1 cellular context compared by ENCODE assay signal in the genomic region with DNA sequence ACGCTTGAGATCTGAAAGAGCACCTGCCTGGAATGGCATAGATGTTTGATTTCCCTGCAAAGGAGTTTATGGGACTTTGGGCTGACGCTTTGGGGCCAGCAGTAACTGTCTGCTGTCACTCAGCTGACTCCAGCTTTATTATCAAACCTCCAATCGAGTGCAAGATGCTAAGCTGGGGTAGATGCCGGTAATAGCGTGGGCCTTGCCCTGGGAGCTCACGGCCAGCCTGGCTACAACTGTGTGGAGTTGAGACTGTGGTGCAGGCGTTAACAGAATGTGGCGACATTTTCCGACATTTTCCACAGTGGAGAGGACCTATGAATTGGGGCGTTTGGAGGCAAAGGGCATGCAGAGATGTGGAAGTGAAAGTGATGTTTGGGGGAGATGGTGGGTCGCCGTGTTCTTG.
TF ChIP-seq lines count a peak whose summit lies in the region.

No MANE protein-coding gene starts in this region.

TF ChIP-seq in liver, 16 proteins besides CTCF, POLR2A, EP300 and RAD21 (continued from another document):
- TF ChIP-seq, protein P1, sequence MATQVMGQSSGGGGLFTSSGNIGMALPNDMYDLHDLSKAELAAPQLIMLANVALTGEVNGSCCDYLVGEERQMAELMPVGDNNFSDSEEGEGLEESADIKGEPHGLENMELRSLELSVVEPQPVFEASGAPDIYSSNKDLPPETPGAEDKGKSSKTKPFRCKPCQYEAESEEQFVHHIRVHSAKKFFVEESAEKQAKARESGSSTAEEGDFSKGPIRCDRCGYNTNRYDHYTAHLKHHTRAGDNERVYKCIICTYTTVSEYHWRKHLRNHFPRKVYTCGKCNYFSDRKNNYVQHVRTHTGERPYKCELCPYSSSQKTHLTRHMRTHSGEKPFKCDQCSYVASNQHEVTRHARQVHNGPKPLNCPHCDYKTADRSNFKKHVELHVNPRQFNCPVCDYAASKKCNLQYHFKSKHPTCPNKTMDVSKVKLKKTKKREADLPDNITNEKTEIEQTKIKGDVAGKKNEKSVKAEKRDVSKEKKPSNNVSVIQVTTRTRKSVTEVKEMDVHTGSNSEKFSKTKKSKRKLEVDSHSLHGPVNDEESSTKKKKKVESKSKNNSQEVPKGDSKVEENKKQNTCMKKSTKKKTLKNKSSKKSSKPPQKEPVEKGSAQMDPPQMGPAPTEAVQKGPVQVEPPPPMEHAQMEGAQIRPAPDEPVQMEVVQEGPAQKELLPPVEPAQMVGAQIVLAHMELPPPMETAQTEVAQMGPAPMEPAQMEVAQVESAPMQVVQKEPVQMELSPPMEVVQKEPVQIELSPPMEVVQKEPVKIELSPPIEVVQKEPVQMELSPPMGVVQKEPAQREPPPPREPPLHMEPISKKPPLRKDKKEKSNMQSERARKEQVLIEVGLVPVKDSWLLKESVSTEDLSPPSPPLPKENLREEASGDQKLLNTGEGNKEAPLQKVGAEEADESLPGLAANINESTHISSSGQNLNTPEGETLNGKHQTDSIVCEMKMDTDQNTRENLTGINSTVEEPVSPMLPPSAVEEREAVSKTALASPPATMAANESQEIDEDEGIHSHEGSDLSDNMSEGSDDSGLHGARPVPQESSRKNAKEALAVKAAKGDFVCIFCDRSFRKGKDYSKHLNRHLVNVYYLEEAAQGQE (IDR thresholded peaks at IDR 0.05): no peak
- no peak for TF ChIP-seq HNF4G (IDR thresholded peaks at IDR 0.05)
- TF ChIP-seq YY1 (IDR thresholded peaks at IDR 0.05): no peak
- TF ChIP-seq HNF4A (conservative IDR thresholded peaks at IDR 0.05): no peak
- no peak for TF ChIP-seq SP1 (IDR thresholded peaks at IDR 0.05)
- no peak for TF ChIP-seq EGR1 (IDR thresholded peaks at IDR 0.05; ENCODE audit: low read depth in 2 of 2)
- no peak for TF ChIP-seq TAF1 (conservative IDR thresholded peaks at IDR 0.05)
- no peak for TF ChIP-seq FOXA2 (IDR thresholded peaks at IDR 0.05)
- no peak for TF ChIP-seq GABPA (IDR thresholded peaks at IDR 0.05 in 1 of 2, conservative IDR thresholded peaks at IDR 0.05 in 1 of 2)
- TF ChIP-seq, protein P2, sequence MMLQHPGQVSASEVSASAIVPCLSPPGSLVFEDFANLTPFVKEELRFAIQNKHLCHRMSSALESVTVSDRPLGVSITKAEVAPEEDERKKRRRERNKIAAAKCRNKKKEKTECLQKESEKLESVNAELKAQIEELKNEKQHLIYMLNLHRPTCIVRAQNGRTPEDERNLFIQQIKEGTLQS (IDR thresholded peaks at IDR 0.05): no peak
- no peak for TF ChIP-seq RXRA (IDR thresholded peaks at IDR 0.05)
